ENCODE assay signal across 37 cellular contexts in the genomic region with DNA sequence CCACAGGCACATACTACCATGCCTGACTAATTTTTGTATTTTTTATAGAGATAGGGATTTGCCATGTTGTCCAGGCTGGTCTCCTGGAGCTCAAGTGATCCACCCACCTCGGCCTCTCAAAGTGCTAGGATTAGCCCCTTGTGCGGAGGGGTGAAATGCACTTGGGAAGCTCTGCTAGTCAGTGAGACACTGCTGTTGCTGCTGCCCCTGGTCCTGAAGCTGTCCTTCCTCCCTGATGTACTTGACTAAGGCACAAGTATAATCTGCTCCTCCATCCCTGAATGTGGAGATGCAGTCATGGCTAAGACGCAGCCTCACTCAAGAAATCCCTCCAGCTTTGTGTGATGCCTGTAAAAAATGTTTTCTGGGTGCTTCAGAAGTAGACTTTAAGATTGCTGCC.
"Had no signal": no experiment of that assay in that cellular context is flagged by ENCODE, and none has a peak within 500 bp of the region (broad histone marks: within the 10 kb centered on the region; RNA-seq: fewer than 3 reads in every experiment).

No MANE protein-coding gene starts in this region.

- H3K4me1 Mint-ChIP-seq: activated CD4-positive, alpha-beta T cell treated with anti-CD3 and anti-CD28 coated beads for 36 hours; activated CD4-positive, alpha-beta T cell treated with anti-CD3 and anti-CD28 coated beads, Interleukin-2, amount 10 ng/mL, durations not matched to agents 24 days and 14 days; activated CD8-positive, alpha-beta memory T cell treated with anti-CD3 and anti-CD28 coated beads, Interleukin-2, amount 10 ng/mL, durations not matched to agents 7 days and 5 days; activated naive CD4-positive, alpha-beta T cell treated with anti-CD3 and anti-CD28 coated beads, Interleukin-2, amount 50 U/mL, for 24 hours; activated naive CD8-positive, alpha-beta T cell treated with anti-CD3 and anti-CD28 coated beads for 36 hours; activated naive CD8-positive, alpha-beta T cell treated with anti-CD3 and anti-CD28 coated beads, Interleukin-2, amount 50 U/mL, for 24 hours; T-helper 17 cell had no signal

- H3K4me3 ChIP-seq: adrenal gland, body of pancreas, coronary artery, dorsolateral prefrontal cortex, esophagus muscularis mucosa, gastrocnemius medialis, heart left ventricle had no signal

- H3K27ac ChIP-seq: adrenal gland, body of pancreas, coronary artery, dorsolateral prefrontal cortex, esophagus muscularis mucosa, foreskin keratinocyte, gastrocnemius medialis, heart left ventricle, WERI-Rb-1 had no signal

- DNase-seq: activated CD4-positive, alpha-beta memory T cell treated with anti-CD3 and anti-CD28 coated beads for 36 hours; activated CD4-positive, alpha-beta T cell treated with anti-CD3 and anti-CD28 coated beads for 36 hours; activated CD4-positive, alpha-beta T cell treated with anti-CD3 and anti-CD28 coated beads, Interleukin-2, amount 10 ng/mL, durations not matched to agents 24 days and 14 days; activated CD4-positive, CD25-positive, alpha-beta regulatory T cell; activated CD4-positive, CD25-positive, alpha-beta regulatory T cell treated with anti-CD3 and anti-CD28 coated beads, Interleukin-2, amount 50 U/mL, for 72 hours; activated CD8-positive, alpha-beta memory T cell treated with anti-CD3 and anti-CD28 coated beads, Interleukin-2, amount 10 ng/mL, durations not matched to agents 7 days and 5 days; activated CD8-positive, alpha-beta memory T cell treated with anti-CD3 and anti-CD28 coated beads, Interleukin-2, amount 50 U/mL, for 4 hours; activated CD8-positive, alpha-beta T cell treated with anti-CD3 and anti-CD28 coated beads, Interleukin-2, amount 10 ng/mL, durations not matched to agents 7 days and 5 days; activated effector memory CD4-positive, alpha-beta T cell treated with anti-CD3 and anti-CD28 coated beads, Interleukin-2, amount 50 U/mL, for 16 hours; activated naive CD4-positive, alpha-beta T cell treated with anti-CD3 and anti-CD28 coated beads for 36 hours; activated naive CD8-positive, alpha-beta T cell treated with anti-CD3 and anti-CD28 coated beads for 36 hours; activated naive CD8-positive, alpha-beta T cell treated with anti-CD3 and anti-CD28 coated beads, Interleukin-2, amount 50 U/mL, for 24 hours; activated T-cell treated with anti-CD3 and anti-CD28 coated beads, Interleukin-2, amount 50 U/mL, for 1 hour; activated T-cell treated with anti-CD3 and anti-CD28 coated beads, Interleukin-2, amount 50 U/mL, for 48 hours; adrenal gland; amygdala; aorta; body of pancreas; caudate nucleus; dorsolateral prefrontal cortex; effector memory CD4-positive, alpha-beta T cell; erythroblast; foreskin keratinocyte; gastrocnemius medialis; glutamatergic neuron; heart left ventricle; T-helper 1 cell; T-helper 17 cell; T1000; WERI-Rb-1 had no signal

- ATAC-seq: activated CD4-positive, alpha-beta T cell treated with anti-CD3 and anti-CD28 coated beads for 36 hours; activated CD8-positive, alpha-beta memory T cell treated with anti-CD3 and anti-CD28 coated beads, Interleukin-2, amount 10 ng/mL, durations not matched to agents 7 days and 5 days; activated CD8-positive, alpha-beta T cell treated with anti-CD3 and anti-CD28 coated beads, Interleukin-2, amount 10 ng/mL, durations not matched to agents 7 days and 5 days; activated naive CD8-positive, alpha-beta T cell treated with anti-CD3 and anti-CD28 coated beads, Interleukin-2, amount 50 U/mL, for 24 hours; body of pancreas; foreskin keratinocyte; gastrocnemius medialis; heart left ventricle; T-helper 17 cell had no signal

- H3K4me3 Mint-ChIP-seq: activated CD4-positive, alpha-beta memory T cell treated with anti-CD3 and anti-CD28 coated beads for 36 hours; activated CD4-positive, alpha-beta T cell treated with anti-CD3 and anti-CD28 coated beads for 36 hours; activated CD4-positive, alpha-beta T cell treated with anti-CD3 and anti-CD28 coated beads, Interleukin-2, amount 10 ng/mL, durations not matched to agents 24 days and 14 days; activated CD8-positive, alpha-beta memory T cell treated with anti-CD3 and anti-CD28 coated beads, Interleukin-2, amount 10 ng/mL, durations not matched to agents 7 days and 5 days; activated CD8-positive, alpha-beta T cell treated with anti-CD3 and anti-CD28 coated beads, Interleukin-2, amount 10 ng/mL, durations not matched to agents 7 days and 5 days; activated naive CD4-positive, alpha-beta T cell treated with anti-CD3 and anti-CD28 coated beads for 36 hours; activated naive CD4-positive, alpha-beta T cell treated with anti-CD3 and anti-CD28 coated beads, Interleukin-2, amount 50 U/mL, for 24 hours; activated naive CD8-positive, alpha-beta T cell treated with anti-CD3 and anti-CD28 coated beads for 36 hours; activated naive CD8-positive, alpha-beta T cell treated with anti-CD3 and anti-CD28 coated beads, Interleukin-2, amount 50 U/mL, for 24 hours; activated T-helper 1 cell treated with anti-CD3 and anti-CD28 coated beads, Interleukin-12 subunit alpha, Interleukin-12 subunit beta, Interleukin-2, Interleukin-4 antibody, amounts not matched to agents 30 ng/mL and 10 ng/mL and 1 ng/mL, durations not matched to agents 14 hours and 24 hours and 36 hours; dendritic cell treated with granulocyte-macrophage colony-stimulating factor and Interleukin-4, amounts not matched to agents 40 ng/mL and 50 ng/mL, for 4 days; T-helper 17 cell; T-helper 2 cell treated with Interferon-gamma antibody and Interleukin-4, amounts not matched to agents 5 μg/mL and 100 μg/mL, for 36 hours had no signal

- H3K27me3 Mint-ChIP-seq: activated CD4-positive, alpha-beta T cell treated with anti-CD3 and anti-CD28 coated beads, Interleukin-2, amount 10 ng/mL, durations not matched to agents 24 days and 14 days; activated CD8-positive, alpha-beta memory T cell treated with anti-CD3 and anti-CD28 coated beads, Interleukin-2, amount 10 ng/mL, durations not matched to agents 7 days and 5 days had no signal

- H3K36me3 Mint-ChIP-seq: activated CD4-positive, alpha-beta memory T cell treated with anti-CD3 and anti-CD28 coated beads for 36 hours; activated CD8-positive, alpha-beta memory T cell treated with anti-CD3 and anti-CD28 coated beads, Interleukin-2, amount 10 ng/mL, durations not matched to agents 7 days and 5 days; activated naive CD8-positive, alpha-beta T cell treated with anti-CD3 and anti-CD28 coated beads for 36 hours had no signal

- H3K27me3 ChIP-seq: adrenal gland, body of pancreas, foreskin keratinocyte had no signal

- H3K9me3 ChIP-seq: adrenal gland, body of pancreas, esophagus muscularis mucosa, gastrocnemius medialis had no signal

- H3K36me3 ChIP-seq: adrenal gland, esophagus muscularis mucosa, gastrocnemius medialis, heart left ventricle, WERI-Rb-1 had no signal

- H3K4me1 ChIP-seq: adrenal gland, body of pancreas, esophagus muscularis mucosa, foreskin keratinocyte, gastrocnemius medialis, heart left ventricle had no signal

- H3K9me3 Mint-ChIP-seq: activated CD4-positive, alpha-beta memory T cell treated with anti-CD3 and anti-CD28 coated beads for 36 hours; activated CD4-positive, alpha-beta T cell treated with anti-CD3 and anti-CD28 coated beads, Interleukin-2, amount 10 ng/mL, durations not matched to agents 24 days and 14 days; activated naive CD4-positive, alpha-beta T cell treated with anti-CD3 and anti-CD28 coated beads for 36 hours; activated naive CD4-positive, alpha-beta T cell treated with anti-CD3 and anti-CD28 coated beads, Interleukin-2, amount 50 U/mL, for 24 hours; activated naive CD8-positive, alpha-beta T cell treated with anti-CD3 and anti-CD28 coated beads for 36 hours; activated T-helper 1 cell treated with anti-CD3 and anti-CD28 coated beads, Interleukin-12 subunit alpha, Interleukin-12 subunit beta, Interleukin-2, Interleukin-4 antibody, amounts not matched to agents 30 ng/mL and 10 ng/mL and 1 ng/mL, durations not matched to agents 14 hours and 24 hours and 36 hours; activated T-helper 2 cell treated with anti-CD3 and anti-CD28 coated beads, Interferon-gamma antibody, Interleukin-2, Interleukin-4, amounts not matched to agents 10 μg/mL and 5 μg/mL and 100 μg/mL, durations not matched to agents 14 hours and 24 hours and 36 hours; dendritic cell treated with granulocyte-macrophage colony-stimulating factor and Interleukin-4, amounts not matched to agents 40 ng/mL and 50 ng/mL, for 4 days; T-helper 2 cell treated with Interferon-gamma antibody and Interleukin-4, amounts not matched to agents 5 μg/mL and 100 μg/mL, for 36 hours had no signal

- H3K27ac Mint-ChIP-seq: activated CD4-positive, alpha-beta memory T cell treated with anti-CD3 and anti-CD28 coated beads for 36 hours; activated CD4-positive, alpha-beta T cell treated with anti-CD3 and anti-CD28 coated beads for 36 hours; activated CD4-positive, alpha-beta T cell treated with anti-CD3 and anti-CD28 coated beads, Interleukin-2, amount 10 ng/mL, durations not matched to agents 24 days and 14 days; activated CD8-positive, alpha-beta memory T cell treated with anti-CD3 and anti-CD28 coated beads, Interleukin-2, amount 10 ng/mL, durations not matched to agents 7 days and 5 days; activated CD8-positive, alpha-beta T cell treated with anti-CD3 and anti-CD28 coated beads, Interleukin-2, amount 10 ng/mL, durations not matched to agents 7 days and 5 days; activated naive CD4-positive, alpha-beta T cell treated with anti-CD3 and anti-CD28 coated beads for 36 hours; activated naive CD4-positive, alpha-beta T cell treated with anti-CD3 and anti-CD28 coated beads, Interleukin-2, amount 50 U/mL, for 24 hours; activated naive CD8-positive, alpha-beta T cell treated with anti-CD3 and anti-CD28 coated beads for 36 hours; activated naive CD8-positive, alpha-beta T cell treated with anti-CD3 and anti-CD28 coated beads, Interleukin-2, amount 50 U/mL, for 24 hours; activated T-helper 1 cell treated with anti-CD3 and anti-CD28 coated beads, Interleukin-12 subunit alpha, Interleukin-12 subunit beta, Interleukin-2, Interleukin-4 antibody, amounts not matched to agents 30 ng/mL and 10 ng/mL and 1 ng/mL, durations not matched to agents 14 hours and 24 hours and 36 hours; activated T-helper 2 cell treated with anti-CD3 and anti-CD28 coated beads, Interferon-gamma antibody, Interleukin-2, Interleukin-4, amounts not matched to agents 10 μg/mL and 5 μg/mL and 100 μg/mL, durations not matched to agents 14 hours and 24 hours and 36 hours; dendritic cell treated with granulocyte-macrophage colony-stimulating factor and Interleukin-4, amounts not matched to agents 40 ng/mL and 50 ng/mL, for 4 days; T-helper 17 cell; T-helper 2 cell treated with Interferon-gamma antibody and Interleukin-4, amounts not matched to agents 5 μg/mL and 100 μg/mL, for 36 hours had no signal
